Comparison of ENCODE assay signal across 1 cellular context in genomic region chr1:235280467-235280866, GRCh38.
TF ChIP-seq lines count a peak whose summit lies in the region.

No MANE protein-coding gene starts in this region.

TF ChIP-seq in GM23338, 12 proteins besides CTCF, POLR2A, EP300 and RAD21 (continued from another document):
- TF ChIP-seq ZNF331 (CRISPR knock-in tag; IDR thresholded peaks at IDR 0.05; ENCODE audit: low read depth) (no peak), NANOG (IDR thresholded peaks at IDR 0.05; ENCODE audit: borderline replicate concordance) (no peak), ZNF114 (CRISPR knock-in tag; IDR thresholded peaks at IDR 0.05) (no peak), POLR2AphosphoS5 (IDR thresholded peaks at IDR 0.05; ENCODE audit: low read depth) (no peak), EZH2phosphoT487 (IDR thresholded peaks at IDR 0.05; ENCODE audit: unreplicated experiment) (no peak), EZH2 (IDR thresholded peaks at IDR 0.05; ENCODE audit: low read depth, unreplicated experiment) (no peak), JUNB (IDR thresholded peaks at IDR 0.05; ENCODE audit: unreplicated experiment) (no peak), STAT1 (IDR thresholded peaks at IDR 0.05; ENCODE audit: unreplicated experiment) (no peak)
- TF ChIP-seq, protein P1, sequence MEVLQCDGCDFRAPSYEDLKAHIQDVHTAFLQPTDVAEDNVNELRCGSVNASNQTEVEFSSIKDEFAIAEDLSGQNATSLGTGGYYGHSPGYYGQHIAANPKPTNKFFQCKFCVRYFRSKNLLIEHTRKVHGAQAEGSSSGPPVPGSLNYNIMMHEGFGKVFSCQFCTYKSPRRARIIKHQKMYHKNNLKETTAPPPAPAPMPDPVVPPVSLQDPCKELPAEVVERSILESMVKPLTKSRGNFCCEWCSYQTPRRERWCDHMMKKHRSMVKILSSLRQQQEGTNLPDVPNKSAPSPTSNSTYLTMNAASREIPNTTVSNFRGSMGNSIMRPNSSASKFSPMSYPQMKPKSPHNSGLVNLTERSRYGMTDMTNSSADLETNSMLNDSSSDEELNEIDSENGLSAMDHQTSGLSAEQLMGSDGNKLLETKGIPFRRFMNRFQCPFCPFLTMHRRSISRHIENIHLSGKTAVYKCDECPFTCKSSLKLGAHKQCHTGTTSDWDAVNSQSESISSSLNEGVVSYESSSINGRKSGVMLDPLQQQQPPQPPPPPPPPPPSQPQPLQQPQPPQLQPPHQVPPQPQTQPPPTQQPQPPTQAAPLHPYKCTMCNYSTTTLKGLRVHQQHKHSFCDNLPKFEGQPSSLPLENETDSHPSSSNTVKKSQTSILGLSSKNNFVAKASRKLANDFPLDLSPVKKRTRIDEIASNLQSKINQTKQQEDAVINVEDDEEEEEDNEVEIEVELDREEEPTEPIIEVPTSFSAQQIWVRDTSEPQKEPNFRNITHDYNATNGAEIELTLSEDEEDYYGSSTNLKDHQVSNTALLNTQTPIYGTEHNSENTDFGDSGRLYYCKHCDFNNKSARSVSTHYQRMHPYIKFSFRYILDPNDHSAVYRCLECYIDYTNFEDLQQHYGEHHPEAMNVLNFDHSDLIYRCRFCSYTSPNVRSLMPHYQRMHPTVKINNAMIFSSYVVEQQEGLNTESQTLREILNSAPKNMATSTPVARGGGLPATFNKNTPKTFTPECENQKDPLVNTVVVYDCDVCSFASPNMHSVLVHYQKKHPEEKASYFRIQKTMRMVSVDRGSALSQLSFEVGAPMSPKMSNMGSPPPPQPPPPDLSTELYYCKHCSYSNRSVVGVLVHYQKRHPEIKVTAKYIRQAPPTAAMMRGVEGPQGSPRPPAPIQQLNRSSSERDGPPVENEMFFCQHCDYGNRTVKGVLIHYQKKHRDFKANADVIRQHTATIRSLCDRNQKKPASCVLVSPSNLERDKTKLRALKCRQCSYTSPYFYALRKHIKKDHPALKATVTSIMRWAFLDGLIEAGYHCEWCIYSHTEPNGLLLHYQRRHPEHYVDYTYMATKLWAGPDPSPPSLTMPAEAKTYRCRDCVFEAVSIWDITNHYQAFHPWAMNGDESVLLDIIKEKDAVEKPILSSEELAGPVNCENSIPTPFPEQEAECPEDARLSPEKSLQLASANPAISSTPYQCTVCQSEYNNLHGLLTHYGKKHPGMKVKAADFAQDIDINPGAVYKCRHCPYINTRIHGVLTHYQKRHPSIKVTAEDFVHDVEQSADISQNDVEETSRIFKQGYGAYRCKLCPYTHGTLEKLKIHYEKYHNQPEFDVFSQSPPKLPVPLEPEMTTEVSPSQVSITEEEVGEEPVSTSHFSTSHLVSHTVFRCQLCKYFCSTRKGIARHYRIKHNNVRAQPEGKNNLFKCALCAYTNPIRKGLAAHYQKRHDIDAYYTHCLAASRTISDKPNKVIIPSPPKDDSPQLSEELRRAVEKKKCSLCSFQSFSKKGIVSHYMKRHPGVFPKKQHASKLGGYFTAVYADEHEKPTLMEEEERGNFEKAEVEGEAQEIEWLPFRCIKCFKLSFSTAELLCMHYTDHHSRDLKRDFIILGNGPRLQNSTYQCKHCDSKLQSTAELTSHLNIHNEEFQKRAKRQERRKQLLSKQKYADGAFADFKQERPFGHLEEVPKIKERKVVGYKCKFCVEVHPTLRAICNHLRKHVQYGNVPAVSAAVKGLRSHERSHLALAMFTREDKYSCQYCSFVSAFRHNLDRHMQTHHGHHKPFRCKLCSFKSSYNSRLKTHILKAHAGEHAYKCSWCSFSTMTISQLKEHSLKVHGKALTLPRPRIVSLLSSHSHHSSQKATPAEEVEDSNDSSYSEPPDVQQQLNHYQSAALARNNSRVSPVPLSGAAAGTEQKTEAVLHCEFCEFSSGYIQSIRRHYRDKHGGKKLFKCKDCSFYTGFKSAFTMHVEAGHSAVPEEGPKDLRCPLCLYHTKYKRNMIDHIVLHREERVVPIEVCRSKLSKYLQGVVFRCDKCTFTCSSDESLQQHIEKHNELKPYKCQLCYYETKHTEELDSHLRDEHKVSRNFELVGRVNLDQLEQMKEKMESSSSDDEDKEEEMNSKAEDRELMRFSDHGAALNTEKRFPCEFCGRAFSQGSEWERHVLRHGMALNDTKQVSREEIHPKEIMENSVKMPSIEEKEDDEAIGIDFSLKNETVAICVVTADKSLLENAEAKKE (CRISPR knock-in tag; IDR thresholded peaks at IDR 0.05): no peak
